Comparison of ENCODE assay signal across 1 cellular context in genomic region chr16:70612931-70613330, GRCh38.
TF ChIP-seq lines count a peak whose summit lies in the region.

No MANE protein-coding gene starts in this region.

TF ChIP-seq in WTC11, 78 proteins besides CTCF, POLR2A, EP300 and RAD21 (continued from another document):
- no peak for TF ChIP-seq AFF4 (CRISPR knock-in tag; IDR thresholded peaks at IDR 0.05; ENCODE audit: borderline replicate concordance)
